In genomic region chr18:63962137-63962536, GRCh38 we compare ENCODE assay signal across 1 cellular context.
TF ChIP-seq lines count a peak whose summit lies in the region.

No MANE protein-coding gene starts in this region.

TF ChIP-seq in endothelial cell of umbilical vein, 7 proteins besides CTCF, POLR2A, EP300 and RAD21:
- no peak for TF ChIP-seq EZH2 (IDR thresholded peaks at IDR 0.05; ENCODE audit: borderline replicate concordance, low read depth, low read length, severe bottlenecking)
- no peak for TF ChIP-seq FOS (IDR thresholded peaks at IDR 0.05; ENCODE audit: borderline replicate concordance, insufficient read depth, low read length)
- TF ChIP-seq MYC (IDR thresholded peaks at IDR 0.05; ENCODE audit: low read depth, low read length), result no peak
- TF ChIP-seq GATA2 (IDR thresholded peaks at IDR 0.05; ENCODE audit: insufficient read depth, insufficient read length, low read depth, low read length), result no peak
- no peak for TF ChIP-seq JUN (IDR thresholded peaks at IDR 0.05; ENCODE audit: borderline replicate concordance, insufficient read depth, insufficient read length, low read depth)
- TF ChIP-seq POLR2AphosphoS5 (IDR thresholded peaks at IDR 0.05; ENCODE audit: insufficient read depth, low read depth, low read length), result no peak
- no peak for TF ChIP-seq MAX (IDR thresholded peaks at IDR 0.05; ENCODE audit: insufficient read depth, insufficient read length)
